In genomic region chr2:204325468-204325867, GRCh38 we compare ENCODE assay signal across 8 cellular contexts.
DNase-seq lines count a peak whose midpoint lies in the region; ATAC-seq, FAIRE-seq and TF ChIP-seq lines count a peak whose summit lies in the region.

No MANE protein-coding gene starts in this region.

- TF ChIP-seq CTCF in PC-3 (conservative IDR thresholded peaks at IDR 0.05; ENCODE audit: low read depth, low read length) = peak; percentile 92
- peak; percentile 91 for TF ChIP-seq CTCF in fibroblast of villous mesenchyme (IDR thresholded peaks at IDR 0.05; ENCODE audit: insufficient read depth, low read depth, low read length)

- CTCF ChIA-PET in PC-3 (lab: Charles Lee) = no interaction called here

- DNase-seq in ELR (ENCODE audit: low read depth) (peak; percentile 77), LHCN-M2 (ENCODE audit: low read depth) (peak; percentile 74), PC-3 (peak; percentile 87), activated T-helper 1 cell treated with Interleukin-2 at 50 U/mL for 16 hours (ENCODE audit: low read depth) (peak; percentile 2), fibroblast of villous mesenchyme (ENCODE audit: low read depth) (peak; percentile 91), occipital lobe (lab: John Stamatoyannopoulos, UW) (peak; percentile 49), urothelium cell line (ENCODE audit: low spot score) (peak; percentile 56)

- no TSS peak for BruUV-seq in PC-3 (replicated peaks; lab: Mats Ljungman, UMichigan)

- H3K36me3 ChIP-seq in PC-3 (ENCODE audit: low read depth, low read length) = no peaks in the 10 kb centered on the region

- H3K27ac ChIP-seq in PC-3 (ENCODE audit: low read length) = no peak overlapping the region

- H4K20me1 ChIP-seq in PC-3 (ENCODE audit: low read length) = no peaks in the 10 kb centered on the region

- no peaks in the 10 kb centered on the region for H3K27me3 ChIP-seq in PC-3 (ENCODE audit: low read length)

- peaks cover 22% of the 10 kb centered on the region for H3K4me1 ChIP-seq in PC-3 (ENCODE audit: insufficient read depth, low read length)

- no peaks in the 10 kb centered on the region for H3K9me2 ChIP-seq in PC-3 (replicated peaks; ENCODE audit: low read length)

- H2AFZ ChIP-seq in PC-3 (ENCODE audit: low read length) = no peak overlapping the region

- H3K4me2 ChIP-seq in PC-3 (ENCODE audit: low read length) = peak overlapping the region; percentile 22; the same call in 1 of the 2 replicates

- no peak for FAIRE-seq in urothelium cell line (lab: Jason Lieb, UNC)

- peak; percentile 89 for ATAC-seq in GM21825 (IDR thresholded peaks at IDR 0.05; ENCODE audit: unreplicated experiment)
- ATAC-seq in PC-3 = peak; percentile 74

- intact Hi-C loops in PC-3 (cut with micrococcal nuclease) = loop anchor here (1.0 to 5.0 kb wide), 8 partner anchors 178 to 1352 kb away; partner anchors contain the start of gene PARD3B

- no peak overlapping the region for H3K9ac ChIP-seq in PC-3 (ENCODE audit: low read length)

- no peaks in the 10 kb centered on the region for H3K79me2 ChIP-seq in PC-3 (ENCODE audit: low read length)

- H3K4me3 ChIP-seq in PC-3 (ENCODE audit: low read length) (no peak overlapping the region), fibroblast of villous mesenchyme (ENCODE audit: low read depth, low read length) (no peak overlapping the region)

- POLR2A ChIA-PET in PC-3 (lab: Charles Lee; ENCODE audit: unreplicated experiment) = no interaction called here

- no peaks in the 10 kb centered on the region for H3F3A ChIP-seq in PC-3 (ENCODE audit: low read length, unreplicated experiment)

- H3K9me3 ChIP-seq in PC-3 (ENCODE audit: low read length) = no peaks in the 10 kb centered on the region

Comparison
In these comparisons a context has a peak if more than half of its experiments do, and no peak if none do; other contexts are left out.
1. DNase-seq: peak in every context shown above with its lines; median percentile 91 in fibroblast of villous mesenchyme; 87 in PC-3; 77 in ELR; 74 in LHCN-M2; 56 in urothelium cell line; 49 in occipital lobe; 2 in activated T-helper 1 cell treated with Interleukin-2 at 50 U/mL for 16 hours.